Comparison of ENCODE assay signal across 8 cellular contexts in the genomic region with DNA sequence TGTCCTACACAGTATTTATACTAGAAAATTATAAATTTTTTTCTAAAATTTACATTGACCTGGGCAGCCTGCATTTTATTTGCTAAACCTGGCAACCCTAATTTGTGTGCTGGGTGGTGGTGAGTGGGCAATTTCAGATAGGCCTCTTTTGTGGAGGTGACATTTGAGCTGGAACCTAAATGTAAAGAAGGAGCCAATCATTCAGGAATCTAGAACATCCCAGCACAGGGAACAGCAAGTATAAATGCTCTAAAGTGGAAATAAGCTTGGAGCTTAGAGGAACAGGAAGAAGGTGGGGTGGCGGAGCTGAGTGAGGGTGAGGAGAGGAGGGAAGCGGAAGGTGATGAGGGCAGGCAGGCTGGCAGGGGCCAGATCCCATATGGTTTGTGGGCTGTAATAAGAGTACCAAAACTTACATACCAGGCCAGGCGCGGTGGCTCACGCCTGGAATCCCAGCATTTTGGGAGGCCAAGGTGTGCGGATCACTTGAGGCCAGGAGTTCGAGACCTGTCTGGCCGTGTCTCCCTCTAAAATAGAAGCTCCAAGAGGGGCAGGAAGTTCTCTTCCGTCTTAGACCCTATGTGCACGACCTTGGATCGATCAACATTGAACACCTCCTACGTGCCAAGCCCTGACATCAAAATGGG. TPM values are rescaled to one million over a fixed set of nuclear protein-coding genes. Genes with fewer than 3 reads are reported as not detected.
A peak's percentile ranks its signal among the peaks of the same experiment; 100 is the strongest.
DNase-seq lines count a peak whose midpoint lies in the region; ATAC-seq and TF ChIP-seq lines count a peak whose summit lies in the region.

No MANE protein-coding gene starts in this region.

- H3K27me3 ChIP-seq in Caco-2 (replicated peaks; ENCODE audit: control insufficient read depth, insufficient read depth, low read length): no peaks in the 10 kb centered on the region
- H3K27me3 ChIP-seq in neuronal stem cell (ENCODE audit: control insufficient read depth in 3 of 3, insufficient read depth in 3 of 3, low read depth in 1 of 3, low read length in 3 of 3): no peaks in the 10 kb centered on the region

- H2BK5ac ChIP-seq in neuronal stem cell (ENCODE audit: low read length): no peak overlapping the region

- TF ChIP-seq CTCF in Caco-2 (IDR thresholded peaks at IDR 0.05; ENCODE audit: insufficient read depth in 1 of 2, low read depth in 1 of 2, low read length in 1 of 2, severe bottlenecking in 1 of 2, unreplicated experiment in 1 of 2) (no peak), fibroblast of mammary gland (conservative IDR thresholded peaks at IDR 0.05; ENCODE audit: control insufficient read depth, insufficient read depth, low read depth, low read length) (no peak)

- peak overlapping the region; percentile 64 for H3K27ac ChIP-seq in neuronal stem cell (replicated peaks; ENCODE audit: low read length)

- ATAC-seq in HG02884 (IDR thresholded peaks at IDR 0.05; ENCODE audit: unreplicated experiment): peak; percentile 9
- no peak for ATAC-seq in GM21576 (IDR thresholded peaks at IDR 0.05; ENCODE audit: unreplicated experiment)
- ATAC-seq in GM21367 (IDR thresholded peaks at IDR 0.05; ENCODE audit: unreplicated experiment): no peak
- no peak for ATAC-seq in HG02610 (IDR thresholded peaks at IDR 0.05; ENCODE audit: unreplicated experiment)

- H3K4ac ChIP-seq in neuronal stem cell (ENCODE audit: low read length): no peak overlapping the region

- CTCF ChIA-PET in Caco-2 (lab: Charles Lee): interaction anchor here (0.6 to 1.8 kb wide), 3 partner anchors 17 to 59 kb away, joined by 4 to 7 read pairs (median 5); no protein-coding TSS in a partner anchor

- H3K36me3 Mint-ChIP-seq in Caco-2 (ENCODE audit: insufficient read depth, unreplicated experiment): peaks cover 44% of the 10 kb centered on the region

- H4K91ac ChIP-seq in neuronal stem cell (ENCODE audit: low read depth, low read length, poor library complexity): no peak overlapping the region

- H3K4me1 ChIP-seq in Caco-2: peaks cover 4% of the 10 kb centered on the region; the same call in 1 of the 2 replicates
- peaks cover 6 to 11% of the 10 kb centered on the region in 2 donors for H3K4me1 ChIP-seq in neuronal stem cell (ENCODE audit: control insufficient read depth in 2 of 2, insufficient read depth in 1 of 2, low read depth in 1 of 2, low read length in 2 of 2)

- no peaks in the 10 kb centered on the region for H3K9me3 Mint-ChIP-seq in Caco-2 (ENCODE audit: unreplicated experiment)

- H2AFZ ChIP-seq in neuronal stem cell (ENCODE audit: low read length): peak overlapping the region; percentile 92

- no peak overlapping the region for H2BK12ac ChIP-seq in neuronal stem cell (ENCODE audit: low read length)

- peaks cover 3% of the 10 kb centered on the region for H3K79me1 ChIP-seq in neuronal stem cell (ENCODE audit: low read depth, low read length)

- peak overlapping the region; percentile 97 for H2BK15ac ChIP-seq in neuronal stem cell (ENCODE audit: low read length)

- H3K9me3 ChIP-seq in Caco-2 (no peaks in the 10 kb centered on the region), neuronal stem cell (replicated peaks in 1 of 2; ENCODE audit: control insufficient read depth in 2 of 2, insufficient read depth in 1 of 2, low read depth in 1 of 2, low read length in 2 of 2) (peaks cover 0 to 22% of the 10 kb centered on the region in 2 donors)

- no peak overlapping the region for H3K14ac ChIP-seq in neuronal stem cell (ENCODE audit: low read length)

- POLR2A ChIA-PET in Caco-2 (lab: Charles Lee): interaction anchor here (0.5 to 2.3 kb wide), 11 partner anchors 10 to 193 kb away, joined by 3 to 15 read pairs (median 3); a partner anchor contains a TSS

- peak overlapping the region; percentile 97 for H3K4me3 Mint-ChIP-seq in Caco-2 (ENCODE audit: unreplicated experiment)

- H2AK5ac ChIP-seq in neuronal stem cell (ENCODE audit: low read depth, low read length): no peak overlapping the region

- peak overlapping the region; percentile 93 for H3K18ac ChIP-seq in neuronal stem cell (ENCODE audit: low read length)

- H4K8ac ChIP-seq in neuronal stem cell (ENCODE audit: low read depth, low read length): no peak overlapping the region

- H3K27ac Mint-ChIP-seq in Caco-2 (ENCODE audit: unreplicated experiment): peak overlapping the region; percentile 100

- H3K4me3 ChIP-seq in Caco-2 (ENCODE audit: low read depth, low read length) (peak overlapping the region; percentile 83), fibroblast of mammary gland (ENCODE audit: control insufficient read depth, low read depth, low read length) (peak overlapping the region; percentile 96), neuronal stem cell (ENCODE audit: low read length in 2 of 2) (peak overlapping the region; percentile 73 to 85)

- no peaks in the 10 kb centered on the region for H3K36me3 ChIP-seq in Caco-2 (ENCODE audit: control insufficient read depth, insufficient read depth, low read length)
- H3K36me3 ChIP-seq in neuronal stem cell (replicated peaks in 1 of 2; ENCODE audit: control insufficient read depth in 2 of 2, insufficient read depth in 2 of 2, low read length in 2 of 2): peaks cover 3 to 29% of the 10 kb centered on the region in 2 donors

- H3K4me2 ChIP-seq in neuronal stem cell (ENCODE audit: insufficient read depth, low read length, poor library complexity, severe bottlenecking): peak overlapping the region; percentile 71

- H3K4me1 Mint-ChIP-seq in Caco-2 (ENCODE audit: low read depth, unreplicated experiment): peaks cover 28% of the 10 kb centered on the region

- no peak overlapping the region for H3K23ac ChIP-seq in neuronal stem cell (ENCODE audit: low read depth, low read length, poor library complexity)

- no peak overlapping the region for H2BK120ac ChIP-seq in neuronal stem cell (ENCODE audit: low read depth, low read length)

- BruUV-seq in Caco-2 (replicated peaks; lab: Mats Ljungman, UMichigan): TSS peak; percentile 76

- H3K9ac ChIP-seq in neuronal stem cell (ENCODE audit: low read depth, low read length, poor library complexity): peak overlapping the region; percentile 64

- DNase-seq in Caco-2: no peak
- DNase-seq in UCSD-AML1 (lab: John Stamatoyannopoulos, UW; ENCODE audit: unreplicated experiment): peak; percentile 71
- DNase-seq in fibroblast of mammary gland (ENCODE audit: low read depth): peak; percentile 13
- DNase-seq in neuronal stem cell (ENCODE audit: low spot score): no peak

- H3K27me3 Mint-ChIP-seq in Caco-2 (ENCODE audit: insufficient read depth, unreplicated experiment): no peaks in the 10 kb centered on the region

- intact Hi-C loops in Caco-2 (cut with micrococcal nuclease; ENCODE audit: unreplicated experiment): loop anchor here (1.0 to 2.0 kb wide), 2 partner anchors 17 to 174 kb away; a partner anchor contains a TSS

- WGBS in neuronal stem cell (ENCODE audit: extremely low coverage in 2 of 2, insufficient read length in 2 of 2, insufficient replicate concordance in 1 of 2), 2 donors: no CpG with 5 or more reads among the region's 12 CpGs

RNA-seq across cellular contexts. Expression of a gene that starts 0.5 kb away (rescaled TPM):
- 316 and 324 TPM in 2 replicates for total RNA-seq in Caco-2 (2022)
- 136 TPM for polyA plus RNA-seq in neuronal stem cell (2013, experiment 1 of 2)
- polyA plus RNA-seq in neuronal stem cell (2013, experiment 2 of 2): 139 TPM

Comparison
In these comparisons a context has a peak if more than half of its experiments do, and no peak if none do; other contexts are left out.
1. DNase-seq: peak in UCSD-AML1 (single experiment) and fibroblast of mammary gland (single experiment); none in Caco-2 (0 of 2) and neuronal stem cell (single experiment).
2. Peak in every context shown above with its lines, with median percentiles within 50 percentile points of each other: H3K4me3 ChIP-seq.